ENCODE assay signal across 1 cellular context in the genomic region with DNA sequence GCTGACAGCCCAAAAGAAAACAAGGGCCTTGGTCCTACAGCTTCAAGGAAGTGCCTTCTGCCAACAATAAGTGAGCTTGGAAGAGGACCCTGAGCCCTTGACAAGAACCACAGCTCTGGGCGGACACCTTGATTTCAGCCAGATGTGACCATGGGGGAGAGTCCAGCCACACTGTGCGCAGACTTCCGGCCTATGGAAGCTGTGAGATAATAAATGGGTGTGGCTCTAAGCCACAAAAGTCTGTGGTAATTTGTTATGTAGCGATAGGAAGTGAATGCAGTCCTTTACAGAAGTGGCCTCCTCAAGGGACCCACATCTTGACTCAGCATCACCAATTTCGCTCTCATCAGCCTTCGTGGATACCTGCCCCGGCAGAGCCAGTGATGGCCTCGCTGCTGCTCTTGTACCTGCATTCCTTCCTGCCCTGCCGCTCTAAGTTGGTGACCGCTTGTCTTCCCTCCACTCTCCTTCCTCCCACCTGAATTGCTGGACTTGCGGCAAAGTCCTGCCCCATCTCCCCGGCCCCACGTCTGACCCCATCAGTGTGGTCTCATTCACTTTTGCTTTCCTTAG.
TF ChIP-seq lines count a peak whose summit lies in the region.

No MANE protein-coding gene starts in this region.

TF ChIP-seq in K562, 482 proteins besides CTCF, POLR2A, EP300 and RAD21 (continued from another document and continues in another):
- TF ChIP-seq, protein P1, sequence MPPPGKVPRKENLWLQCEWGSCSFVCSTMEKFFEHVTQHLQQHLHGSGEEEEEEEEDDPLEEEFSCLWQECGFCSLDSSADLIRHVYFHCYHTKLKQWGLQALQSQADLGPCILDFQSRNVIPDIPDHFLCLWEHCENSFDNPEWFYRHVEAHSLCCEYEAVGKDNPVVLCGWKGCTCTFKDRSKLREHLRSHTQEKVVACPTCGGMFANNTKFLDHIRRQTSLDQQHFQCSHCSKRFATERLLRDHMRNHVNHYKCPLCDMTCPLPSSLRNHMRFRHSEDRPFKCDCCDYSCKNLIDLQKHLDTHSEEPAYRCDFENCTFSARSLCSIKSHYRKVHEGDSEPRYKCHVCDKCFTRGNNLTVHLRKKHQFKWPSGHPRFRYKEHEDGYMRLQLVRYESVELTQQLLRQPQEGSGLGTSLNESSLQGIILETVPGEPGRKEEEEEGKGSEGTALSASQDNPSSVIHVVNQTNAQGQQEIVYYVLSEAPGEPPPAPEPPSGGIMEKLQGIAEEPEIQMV (tag; conservative IDR thresholded peaks at IDR 0.05; ENCODE audit: low read depth): no peak
- TF ChIP-seq MAZ (CRISPR knock-in tag; conservative IDR thresholded peaks at IDR 0.05 in 1 of 2, IDR thresholded peaks at IDR 0.05 in 1 of 2) (peak in 1 of 2 experiments; percentile 47; a peak in 1 of 4 replicates), YBX1 (IDR thresholded peaks at IDR 0.05) (no peak), ZNF780A (CRISPR knock-in tag; IDR thresholded peaks at IDR 0.05) (no peak), HDAC6 (IDR thresholded peaks at IDR 0.05; ENCODE audit: low read depth, low read length) (no peak), EGR1 (conservative IDR thresholded peaks at IDR 0.05) (no peak), NFXL1 (CRISPR knock-in tag; IDR thresholded peaks at IDR 0.05) (no peak), MCM5 (IDR thresholded peaks at IDR 0.05; ENCODE audit: low read depth) (no peak), CHD4 (IDR thresholded peaks at IDR 0.05; ENCODE audit: insufficient read depth, insufficient replicate concordance, low read depth, low read length, poor library complexity, severe bottlenecking) (no peak), XRCC5 (IDR thresholded peaks at IDR 0.05; ENCODE audit: low read depth, low read length) (no peak), SIRT6 (IDR thresholded peaks at IDR 0.05; ENCODE audit: low read depth, low read length) (no peak), ZNF431 (CRISPR knock-in tag; IDR thresholded peaks at IDR 0.05) (no peak), MTA2 (IDR thresholded peaks at IDR 0.05; ENCODE audit: low read depth) (peak; percentile 83), ZNF551 (CRISPR knock-in tag; IDR thresholded peaks at IDR 0.05) (no peak), CTBP1 (IDR thresholded peaks at IDR 0.05; ENCODE audit: borderline replicate concordance) (peak; percentile 79; the same call in 1 of the 2 replicates), ZEB2 (IDR thresholded peaks at IDR 0.05) (peak; percentile 58), CHCHD3 (CRISPR knock-in tag; IDR thresholded peaks at IDR 0.05) (no peak), ZZZ3 (IDR thresholded peaks at IDR 0.05) (no peak), ZNF699 (CRISPR knock-in tag; IDR thresholded peaks at IDR 0.05; ENCODE audit: insufficient replicate concordance) (no peak), ZNF224 (CRISPR knock-in tag; IDR thresholded peaks at IDR 0.05) (no peak), ZNF174 (CRISPR knock-in tag; IDR thresholded peaks at IDR 0.05) (no peak), SP2 (IDR thresholded peaks at IDR 0.05; ENCODE audit: extremely low read depth, low read depth, low read length, poor library complexity, severe bottlenecking) (no peak), RBM25 (IDR thresholded peaks at IDR 0.05; ENCODE audit: low read depth, low read length, severe bottlenecking) (no peak), CAMTA2 (CRISPR knock-in tag; conservative IDR thresholded peaks at IDR 0.05) (no peak), MCM2 (IDR thresholded peaks at IDR 0.05; ENCODE audit: low read depth) (no peak), RBM22 (IDR thresholded peaks at IDR 0.05; ENCODE audit: low read depth, low read length, poor library complexity, severe bottlenecking) (no peak), MEF2D (tag; conservative IDR thresholded peaks at IDR 0.05; ENCODE audit: low read depth) (peak; percentile 20; the same call in 1 of the 2 replicates), ZNF445 (CRISPR knock-in tag; IDR thresholded peaks at IDR 0.05; ENCODE audit: low read depth) (no peak), ZNF212 (CRISPR knock-in tag; IDR thresholded peaks at IDR 0.05) (0 out of 2 replicates have a peak, but pooled peaks have one; percentile 9), EZH2 (IDR thresholded peaks at IDR 0.05; ENCODE audit: borderline replicate concordance, low read depth, low read length) (no peak), CBFA2T3 (IDR thresholded peaks at IDR 0.05) (peak; percentile 97), FOXJ2 (tag; IDR thresholded peaks at IDR 0.05) (no peak), ZNF583 (CRISPR knock-in tag; IDR thresholded peaks at IDR 0.05) (peak; percentile 79), DPF2 (IDR thresholded peaks at IDR 0.05) (peak; percentile 89), SREBF2 (CRISPR knock-in tag; IDR thresholded peaks at IDR 0.05) (no peak), NR4A1 (CRISPR knock-in tag; IDR thresholded peaks at IDR 0.05) (0 out of 2 replicates have a peak, but pooled peaks have one; percentile 5), NR4A1 (tag; IDR thresholded peaks at IDR 0.05) (peak; percentile 74; the same call in 1 of the 2 replicates), RFX1 (IDR thresholded peaks at IDR 0.05) (no peak), ZNF561 (CRISPR knock-in tag; conservative IDR thresholded peaks at IDR 0.05) (no peak), ZNF408 (CRISPR knock-in tag; IDR thresholded peaks at IDR 0.05; ENCODE audit: low read depth) (no peak), SRSF9 (IDR thresholded peaks at IDR 0.05; ENCODE audit: borderline replicate concordance, low read depth, low read length) (no peak), PHF21A (IDR thresholded peaks at IDR 0.05; ENCODE audit: borderline replicate concordance, low read depth) (no peak), SOX6 (IDR thresholded peaks at IDR 0.05) (peak; percentile 89), SIX5 (IDR thresholded peaks at IDR 0.05; ENCODE audit: borderline replicate concordance in 1 of 2, insufficient read depth in 1 of 2, low read depth in 1 of 2, low read length in 2 of 2) (no peak), ZNF384 (IDR thresholded peaks at IDR 0.05; ENCODE audit: low read depth, low read length) (no peak), TAF7 (tag; IDR thresholded peaks at IDR 0.05) (no peak), ZNF589 (CRISPR knock-in tag; IDR thresholded peaks at IDR 0.05; ENCODE audit: low read depth) (peak; percentile 94), NCOR1 (IDR thresholded peaks at IDR 0.05) (peak; percentile 94), NFYB (IDR thresholded peaks at IDR 0.05; ENCODE audit: extremely low read depth, insufficient read length) (no peak), TAF15 (IDR thresholded peaks at IDR 0.05; ENCODE audit: low read depth, low read length) (no peak), PML (IDR thresholded peaks at IDR 0.05; ENCODE audit: low read length) (peak; percentile 95), DDX20 (tag; IDR thresholded peaks at IDR 0.05; ENCODE audit: low read depth) (no peak), CXXC5 (CRISPR knock-in tag; IDR thresholded peaks at IDR 0.05) (peak; percentile 82)
- TF ChIP-seq, protein P2, sequence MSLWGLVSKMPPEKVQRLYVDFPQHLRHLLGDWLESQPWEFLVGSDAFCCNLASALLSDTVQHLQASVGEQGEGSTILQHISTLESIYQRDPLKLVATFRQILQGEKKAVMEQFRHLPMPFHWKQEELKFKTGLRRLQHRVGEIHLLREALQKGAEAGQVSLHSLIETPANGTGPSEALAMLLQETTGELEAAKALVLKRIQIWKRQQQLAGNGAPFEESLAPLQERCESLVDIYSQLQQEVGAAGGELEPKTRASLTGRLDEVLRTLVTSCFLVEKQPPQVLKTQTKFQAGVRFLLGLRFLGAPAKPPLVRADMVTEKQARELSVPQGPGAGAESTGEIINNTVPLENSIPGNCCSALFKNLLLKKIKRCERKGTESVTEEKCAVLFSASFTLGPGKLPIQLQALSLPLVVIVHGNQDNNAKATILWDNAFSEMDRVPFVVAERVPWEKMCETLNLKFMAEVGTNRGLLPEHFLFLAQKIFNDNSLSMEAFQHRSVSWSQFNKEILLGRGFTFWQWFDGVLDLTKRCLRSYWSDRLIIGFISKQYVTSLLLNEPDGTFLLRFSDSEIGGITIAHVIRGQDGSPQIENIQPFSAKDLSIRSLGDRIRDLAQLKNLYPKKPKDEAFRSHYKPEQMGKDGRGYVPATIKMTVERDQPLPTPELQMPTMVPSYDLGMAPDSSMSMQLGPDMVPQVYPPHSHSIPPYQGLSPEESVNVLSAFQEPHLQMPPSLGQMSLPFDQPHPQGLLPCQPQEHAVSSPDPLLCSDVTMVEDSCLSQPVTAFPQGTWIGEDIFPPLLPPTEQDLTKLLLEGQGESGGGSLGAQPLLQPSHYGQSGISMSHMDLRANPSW (CRISPR knock-in tag; IDR thresholded peaks at IDR 0.05): no peak
- TF ChIP-seq, protein P3, sequence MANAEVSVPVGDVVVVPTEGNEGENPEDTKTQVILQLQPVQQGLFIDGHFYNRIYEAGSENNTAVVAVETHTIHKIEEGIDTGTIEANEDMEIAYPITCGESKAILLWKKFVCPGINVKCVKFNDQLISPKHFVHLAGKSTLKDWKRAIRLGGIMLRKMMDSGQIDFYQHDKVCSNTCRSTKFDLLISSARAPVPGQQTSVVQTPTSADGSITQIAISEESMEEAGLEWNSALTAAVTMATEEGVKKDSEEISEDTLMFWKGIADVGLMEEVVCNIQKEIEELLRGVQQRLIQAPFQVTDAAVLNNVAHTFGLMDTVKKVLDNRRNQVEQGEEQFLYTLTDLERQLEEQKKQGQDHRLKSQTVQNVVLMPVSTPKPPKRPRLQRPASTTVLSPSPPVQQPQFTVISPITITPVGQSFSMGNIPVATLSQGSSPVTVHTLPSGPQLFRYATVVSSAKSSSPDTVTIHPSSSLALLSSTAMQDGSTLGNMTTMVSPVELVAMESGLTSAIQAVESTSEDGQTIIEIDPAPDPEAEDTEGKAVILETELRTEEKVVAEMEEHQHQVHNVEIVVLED (CRISPR knock-in tag; IDR thresholded peaks at IDR 0.05): no peak
- TF ChIP-seq, protein P4, sequence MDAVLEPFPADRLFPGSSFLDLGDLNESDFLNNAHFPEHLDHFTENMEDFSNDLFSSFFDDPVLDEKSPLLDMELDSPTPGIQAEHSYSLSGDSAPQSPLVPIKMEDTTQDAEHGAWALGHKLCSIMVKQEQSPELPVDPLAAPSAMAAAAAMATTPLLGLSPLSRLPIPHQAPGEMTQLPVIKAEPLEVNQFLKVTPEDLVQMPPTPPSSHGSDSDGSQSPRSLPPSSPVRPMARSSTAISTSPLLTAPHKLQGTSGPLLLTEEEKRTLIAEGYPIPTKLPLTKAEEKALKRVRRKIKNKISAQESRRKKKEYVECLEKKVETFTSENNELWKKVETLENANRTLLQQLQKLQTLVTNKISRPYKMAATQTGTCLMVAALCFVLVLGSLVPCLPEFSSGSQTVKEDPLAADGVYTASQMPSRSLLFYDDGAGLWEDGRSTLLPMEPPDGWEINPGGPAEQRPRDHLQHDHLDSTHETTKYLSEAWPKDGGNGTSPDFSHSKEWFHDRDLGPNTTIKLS (IDR thresholded peaks at IDR 0.05; ENCODE audit: borderline replicate concordance, low read depth): peak; percentile 26; the same call in 1 of the 2 replicates
- TF ChIP-seq, protein P5, sequence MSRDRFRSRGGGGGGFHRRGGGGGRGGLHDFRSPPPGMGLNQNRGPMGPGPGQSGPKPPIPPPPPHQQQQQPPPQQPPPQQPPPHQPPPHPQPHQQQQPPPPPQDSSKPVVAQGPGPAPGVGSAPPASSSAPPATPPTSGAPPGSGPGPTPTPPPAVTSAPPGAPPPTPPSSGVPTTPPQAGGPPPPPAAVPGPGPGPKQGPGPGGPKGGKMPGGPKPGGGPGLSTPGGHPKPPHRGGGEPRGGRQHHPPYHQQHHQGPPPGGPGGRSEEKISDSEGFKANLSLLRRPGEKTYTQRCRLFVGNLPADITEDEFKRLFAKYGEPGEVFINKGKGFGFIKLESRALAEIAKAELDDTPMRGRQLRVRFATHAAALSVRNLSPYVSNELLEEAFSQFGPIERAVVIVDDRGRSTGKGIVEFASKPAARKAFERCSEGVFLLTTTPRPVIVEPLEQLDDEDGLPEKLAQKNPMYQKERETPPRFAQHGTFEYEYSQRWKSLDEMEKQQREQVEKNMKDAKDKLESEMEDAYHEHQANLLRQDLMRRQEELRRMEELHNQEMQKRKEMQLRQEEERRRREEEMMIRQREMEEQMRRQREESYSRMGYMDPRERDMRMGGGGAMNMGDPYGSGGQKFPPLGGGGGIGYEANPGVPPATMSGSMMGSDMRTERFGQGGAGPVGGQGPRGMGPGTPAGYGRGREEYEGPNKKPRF (IDR thresholded peaks at IDR 0.05; ENCODE audit: low read depth, low read length): no peak
- TF ChIP-seq, protein P6, sequence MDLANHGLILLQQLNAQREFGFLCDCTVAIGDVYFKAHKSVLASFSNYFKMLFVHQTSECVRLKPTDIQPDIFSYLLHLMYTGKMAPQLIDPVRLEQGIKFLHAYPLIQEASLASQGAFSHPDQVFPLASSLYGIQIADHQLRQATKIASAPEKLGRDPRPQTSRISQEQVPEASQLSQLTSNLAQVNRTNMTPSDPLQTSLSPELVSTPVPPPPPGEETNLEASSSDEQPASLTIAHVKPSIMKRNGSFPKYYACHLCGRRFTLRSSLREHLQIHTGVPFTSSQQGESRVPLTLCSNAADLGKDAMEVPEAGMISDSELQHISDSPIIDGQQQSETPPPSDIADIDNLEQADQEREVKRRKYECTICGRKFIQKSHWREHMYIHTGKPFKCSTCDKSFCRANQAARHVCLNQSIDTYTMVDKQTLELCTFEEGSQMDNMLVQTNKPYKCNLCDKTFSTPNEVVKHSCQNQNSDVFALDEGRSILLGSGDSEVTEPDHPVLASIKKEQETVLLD (IDR thresholded peaks at IDR 0.05): no peak
- TF ChIP-seq, protein P7, sequence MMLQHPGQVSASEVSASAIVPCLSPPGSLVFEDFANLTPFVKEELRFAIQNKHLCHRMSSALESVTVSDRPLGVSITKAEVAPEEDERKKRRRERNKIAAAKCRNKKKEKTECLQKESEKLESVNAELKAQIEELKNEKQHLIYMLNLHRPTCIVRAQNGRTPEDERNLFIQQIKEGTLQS (IDR thresholded peaks at IDR 0.05): no peak
- TF ChIP-seq, protein P7 (CRISPR knock-in tag; conservative IDR thresholded peaks at IDR 0.05): no peak; the same call in 1 of the 2 replicates
- TF ChIP-seq, protein P8, sequence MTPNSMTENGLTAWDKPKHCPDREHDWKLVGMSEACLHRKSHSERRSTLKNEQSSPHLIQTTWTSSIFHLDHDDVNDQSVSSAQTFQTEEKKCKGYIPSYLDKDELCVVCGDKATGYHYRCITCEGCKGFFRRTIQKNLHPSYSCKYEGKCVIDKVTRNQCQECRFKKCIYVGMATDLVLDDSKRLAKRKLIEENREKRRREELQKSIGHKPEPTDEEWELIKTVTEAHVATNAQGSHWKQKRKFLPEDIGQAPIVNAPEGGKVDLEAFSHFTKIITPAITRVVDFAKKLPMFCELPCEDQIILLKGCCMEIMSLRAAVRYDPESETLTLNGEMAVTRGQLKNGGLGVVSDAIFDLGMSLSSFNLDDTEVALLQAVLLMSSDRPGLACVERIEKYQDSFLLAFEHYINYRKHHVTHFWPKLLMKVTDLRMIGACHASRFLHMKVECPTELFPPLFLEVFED (CRISPR knock-in tag; conservative IDR thresholded peaks at IDR 0.05): no peak; the same call in none of the 2 replicates
- TF ChIP-seq, protein P9, sequence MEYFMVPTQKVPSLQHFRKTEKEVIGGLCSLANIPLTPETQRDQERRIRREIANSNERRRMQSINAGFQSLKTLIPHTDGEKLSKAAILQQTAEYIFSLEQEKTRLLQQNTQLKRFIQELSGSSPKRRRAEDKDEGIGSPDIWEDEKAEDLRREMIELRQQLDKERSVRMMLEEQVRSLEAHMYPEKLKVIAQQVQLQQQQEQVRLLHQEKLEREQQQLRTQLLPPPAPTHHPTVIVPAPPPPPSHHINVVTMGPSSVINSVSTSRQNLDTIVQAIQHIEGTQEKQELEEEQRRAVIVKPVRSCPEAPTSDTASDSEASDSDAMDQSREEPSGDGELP (CRISPR knock-in tag; IDR thresholded peaks at IDR 0.05; ENCODE audit: borderline replicate concordance): peak; percentile 87; the same call in 1 of the 2 replicates
